ENCODE assay signal across 18 cellular contexts in the genomic region with DNA sequence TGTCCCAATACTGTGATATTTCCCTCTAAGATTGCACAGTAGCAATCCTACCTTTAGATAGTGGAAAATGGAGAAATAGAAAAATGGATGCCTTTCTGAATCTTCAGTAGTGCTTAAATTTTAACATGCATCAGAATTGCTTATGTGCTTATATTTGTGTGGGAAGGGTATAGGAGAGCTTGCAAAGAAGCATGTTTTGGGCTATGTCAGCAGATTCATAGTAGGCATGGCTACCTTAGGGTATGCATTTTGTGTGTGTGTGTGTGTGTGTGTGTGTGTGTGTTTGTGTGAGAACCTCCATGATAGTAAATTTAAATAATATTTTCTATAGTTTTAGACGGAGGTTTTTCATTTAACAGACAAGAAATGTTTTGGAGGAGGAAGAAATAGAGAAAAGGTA. TPM values are rescaled to one million over a fixed set of nuclear protein-coding genes. Genes with fewer than 3 reads are reported as not detected.
DNase-seq lines count a peak whose midpoint lies in the region; ATAC-seq and TF ChIP-seq lines count a peak whose summit lies in the region.
"Had no signal": no experiment of that assay in that cellular context is flagged by ENCODE, and none has a peak within 500 bp of the region (broad histone marks: within the 10 kb centered on the region; RNA-seq: fewer than 3 reads in every experiment).

No MANE protein-coding gene starts in this region.

- H3K36me3 Mint-ChIP-seq in endodermal cell (ENCODE audit: low read depth) = no peaks in the 10 kb centered on the region
- H3K36me3 Mint-ChIP-seq in activated CD4-positive, alpha-beta T cell treated with anti-CD3 and anti-CD28 coated beads for 36 hours (ENCODE audit: low read depth) = no peaks in the 10 kb centered on the region
- H3K36me3 Mint-ChIP-seq: CD4-positive, alpha-beta memory T cell had no signal

- H3K27ac Mint-ChIP-seq in endodermal cell = no peak overlapping the region
- H3K27ac Mint-ChIP-seq in activated CD4-positive, alpha-beta T cell treated with anti-CD3 and anti-CD28 coated beads for 36 hours = no peak overlapping the region
- H3K27ac Mint-ChIP-seq: CD4-positive, alpha-beta memory T cell; HFFc6 had no signal

- peak; percentile 65 for DNase-seq in NCI-H2171 treated with DMSO at 0.1 percent for 48 hours (lab: John Stamatoyannopoulos, UW)
- DNase-seq in NCI-H2171 (lab: John Stamatoyannopoulos, UW) = no peak
- DNase-seq in WERI-Rb-1 = no peak
- no peak for DNase-seq in endodermal cell
- DNase-seq in activated CD4-positive, alpha-beta T cell treated with anti-CD3 and anti-CD28 coated beads for 36 hours = no peak
- DNase-seq in NCI-H748 treated with DMSO at 0.1 percent for 48 hours (lab: John Stamatoyannopoulos, UW) = no peak
- DNase-seq: ACHN; AML-193; C1 segment of cervical spinal cord; Calu3; CD4-positive, alpha-beta memory T cell; COR-L47; DND-41; GOT3; HFFc6 had no signal

- no peaks in the 10 kb centered on the region for H3K27me3 ChIP-seq in WERI-Rb-1 (ENCODE audit: insufficient read depth, low read depth, severe bottlenecking)
- H3K27me3 ChIP-seq in endodermal cell (ENCODE audit: control insufficient read depth, insufficient read depth, low read length, poor library complexity, severe bottlenecking) = no peaks in the 10 kb centered on the region

- H3K9ac ChIP-seq in endodermal cell (ENCODE audit: extremely low read depth, low read length, poor library complexity, severe bottlenecking) = no peak overlapping the region

- POLR2A ChIA-PET in activated CD4-positive, alpha-beta T cell treated with anti-CD3 and anti-CD28 coated beads for 36 hours (lab: Charles Lee) = no interaction called here

- H3K4me3 Mint-ChIP-seq in endodermal cell = no peak overlapping the region
- no peak overlapping the region for H3K4me3 Mint-ChIP-seq in activated CD4-positive, alpha-beta T cell treated with anti-CD3 and anti-CD28 coated beads for 36 hours
- H3K4me3 Mint-ChIP-seq: CD4-positive, alpha-beta memory T cell; HFFc6 had no signal

- TF ChIP-seq CTCF in WERI-Rb-1 (IDR thresholded peaks at IDR 0.05; ENCODE audit: low read depth, low read length) (no peak), endodermal cell (conservative IDR thresholded peaks at IDR 0.05) (no peak)

- H3K36me3 ChIP-seq in WERI-Rb-1 (no peaks in the 10 kb centered on the region), endodermal cell (ENCODE audit: control insufficient read depth, insufficient read depth, low read length) (no peaks in the 10 kb centered on the region)
- H3K36me3 ChIP-seq: HAP-1 had no signal

- H3K4me1 ChIP-seq in endodermal cell (ENCODE audit: control insufficient read depth, insufficient read depth, low read length) = peaks cover 27% of the 10 kb centered on the region
- H3K4me1 ChIP-seq: HAP-1 had no signal

- H3K4me1 Mint-ChIP-seq in endodermal cell = peaks cover 20% of the 10 kb centered on the region
- H3K4me1 Mint-ChIP-seq in activated CD4-positive, alpha-beta T cell treated with anti-CD3 and anti-CD28 coated beads for 36 hours = peaks cover 10% of the 10 kb centered on the region

- H3K4me3 ChIP-seq in WERI-Rb-1 (ENCODE audit: low read depth, low read length) (no peak overlapping the region), endodermal cell (ENCODE audit: low read length) (no peak overlapping the region)
- H3K4me3 ChIP-seq: HAP-1 had no signal

- H3K9me3 Mint-ChIP-seq in endodermal cell = no peaks in the 10 kb centered on the region
- H3K9me3 Mint-ChIP-seq in activated CD4-positive, alpha-beta T cell treated with anti-CD3 and anti-CD28 coated beads for 36 hours (ENCODE audit: low read depth) = no peaks in the 10 kb centered on the region
- H3K9me3 Mint-ChIP-seq: CD4-positive, alpha-beta memory T cell; HFFc6 had no signal

- 71 to 96% methylated on average over 1 of the region's 1 CpG for WGBS in endodermal cell (ENCODE audit: insufficient coverage in 1 of 2, insufficient read length in 1 of 2), 2 experiments

- intact Hi-C loops in activated CD4-positive, alpha-beta T cell treated with anti-CD3 and anti-CD28 coated beads for 36 hours (cut with DNase I, micrococcal nuclease) = no loop called here

- no peak for ATAC-seq in activated CD4-positive, alpha-beta T cell treated with anti-CD3 and anti-CD28 coated beads for 36 hours

- H3K27ac ChIP-seq in WERI-Rb-1 (peak overlapping the region; percentile 97), endodermal cell (ENCODE audit: low read depth, low read length) (peak overlapping the region; percentile 33)
- H3K27ac ChIP-seq: 22Rv1 had no signal

- H3K9me3 ChIP-seq in WERI-Rb-1 (ENCODE audit: severe bottlenecking) (no peaks in the 10 kb centered on the region), endodermal cell (ENCODE audit: control insufficient read depth, low read length) (no peaks in the 10 kb centered on the region)
- H3K9me3 ChIP-seq: HAP-1 had no signal

- CTCF ChIA-PET in activated CD4-positive, alpha-beta T cell treated with anti-CD3 and anti-CD28 coated beads for 36 hours (lab: Charles Lee) = interaction anchor here (1.2 kb wide), 1 partner anchor 62 kb away, joined by 3 read pairs; no protein-coding TSS in a partner anchor

- H3K27me3 Mint-ChIP-seq in endodermal cell (ENCODE audit: insufficient read depth) = no peaks in the 10 kb centered on the region
- peaks cover 3% of the 10 kb centered on the region for H3K27me3 Mint-ChIP-seq in activated CD4-positive, alpha-beta T cell treated with anti-CD3 and anti-CD28 coated beads for 36 hours

RNA-seq across cellular contexts. Expression of a gene that starts 38.3 kb away (rescaled TPM):
- total RNA-seq in endodermal cell = not detected
- 15.1 TPM for polyA plus RNA-seq in endodermal cell (2013, experiment 1 of 2)
- 10.4 TPM for polyA plus RNA-seq in endodermal cell (2013, experiment 2 of 2)
- total RNA-seq in activated CD4-positive, alpha-beta T cell treated with anti-CD3 and anti-CD28 coated beads for 36 hours = not detected
- total RNA-seq: Calu3, HFFc6 had no signal
- polyA plus RNA-seq: BJ; CD4-positive, alpha-beta memory T cell had no signal
